8 cellular contexts compared by ENCODE assay signal in genomic region chr1:154961497-154962237, GRCh38. TPM values are rescaled to one million over a fixed set of nuclear protein-coding genes. Genes with fewer than 3 reads are reported as not detected.
DNase-seq lines count a peak whose midpoint lies in the region; ATAC-seq and TF ChIP-seq lines count a peak whose summit lies in the region.

A gene with protein sequence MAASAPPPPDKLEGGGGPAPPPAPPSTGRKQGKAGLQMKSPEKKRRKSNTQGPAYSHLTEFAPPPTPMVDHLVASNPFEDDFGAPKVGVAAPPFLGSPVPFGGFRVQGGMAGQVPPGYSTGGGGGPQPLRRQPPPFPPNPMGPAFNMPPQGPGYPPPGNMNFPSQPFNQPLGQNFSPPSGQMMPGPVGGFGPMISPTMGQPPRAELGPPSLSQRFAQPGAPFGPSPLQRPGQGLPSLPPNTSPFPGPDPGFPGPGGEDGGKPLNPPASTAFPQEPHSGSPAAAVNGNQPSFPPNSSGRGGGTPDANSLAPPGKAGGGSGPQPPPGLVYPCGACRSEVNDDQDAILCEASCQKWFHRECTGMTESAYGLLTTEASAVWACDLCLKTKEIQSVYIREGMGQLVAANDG (minus strand): TSS chr1:154961782. CDS start chr1:154961576, 206 bp downstream.

- TF ChIP-seq CTCF in LNCAP (IDR thresholded peaks at IDR 0.05): peak; percentile 92
- TF ChIP-seq CTCF in thoracic aorta (IDR thresholded peaks at IDR 0.05): peak; percentile 46

- H3K4me3 Mint-ChIP-seq in activated naive CD4-positive, alpha-beta T cell treated with anti-CD3 and anti-CD28 coated beads for 36 hours: peak within 1 kb of the TSS; percentile 96

- intact Hi-C loops in activated naive CD4-positive, alpha-beta T cell treated with anti-CD3 and anti-CD28 coated beads for 36 hours (cut with micrococcal nuclease): loop anchor here (1.0 kb wide), 5 partner anchors 9 to 100 kb away; partner anchors contain the start of gene CKS1B

- H3K9me3 Mint-ChIP-seq in activated naive CD4-positive, alpha-beta T cell treated with anti-CD3 and anti-CD28 coated beads for 36 hours: no peaks in the 10 kb centered on the region

- peak within 1 kb of the TSS; percentile 70 for H3K27ac ChIP-seq in GM23248
- H3K27ac ChIP-seq in thoracic aorta: peak within 1 kb of the TSS; percentile 96 to 97

- in situ Hi-C loops in GM23248 (cut with MboI): no loop called here

- peaks cover 28% of the 10 kb centered on the region for H3K36me3 ChIP-seq in ES-I3 (ENCODE audit: insufficient read depth, low read length)
- peaks cover 19% of the 10 kb centered on the region for H3K36me3 ChIP-seq in GM23248 (ENCODE audit: low read depth)
- peaks cover 35% of the 10 kb centered on the region for H3K36me3 ChIP-seq in thoracic aorta

- H2AFZ ChIP-seq in GM23248: peak within 1 kb of the TSS; percentile 40

- CTCF ChIA-PET in activated naive CD4-positive, alpha-beta T cell treated with anti-CD3 and anti-CD28 coated beads for 36 hours (lab: Charles Lee): interaction anchor here (0.8 to 3.6 kb wide), 12 partner anchors 9 to 124 kb away, joined by 3 to 17 read pairs (median 4); partner anchors contain the start of genes ADAM15, FLAD1 and SHC1

- H4K20me1 ChIP-seq in GM23248 (ENCODE audit: insufficient read depth): no peaks in the 10 kb centered on the region

- H3K27me3 Mint-ChIP-seq in activated naive CD4-positive, alpha-beta T cell treated with anti-CD3 and anti-CD28 coated beads for 36 hours (ENCODE audit: low read depth): no peaks in the 10 kb centered on the region

- H3K4me3 ChIP-seq in GM23248 (peak within 1 kb of the TSS; percentile 79), thoracic aorta (peak within 1 kb of the TSS; percentile 91)

- H3K27ac Mint-ChIP-seq in activated naive CD4-positive, alpha-beta T cell treated with anti-CD3 and anti-CD28 coated beads for 36 hours: peak within 1 kb of the TSS; percentile 94

- H3K9me3 ChIP-seq in ES-I3 (ENCODE audit: control insufficient read depth, insufficient read depth, low read length) (no peaks in the 10 kb centered on the region), GM23248 (ENCODE audit: low read depth) (no peaks in the 10 kb centered on the region), thoracic aorta (no peaks in the 10 kb centered on the region)

- H3K27me3 ChIP-seq in GM23248 (replicated peaks; ENCODE audit: insufficient read depth): no peaks in the 10 kb centered on the region
- H3K27me3 ChIP-seq in thoracic aorta (replicated peaks; ENCODE audit: insufficient read depth): no peaks in the 10 kb centered on the region

- H3K79me2 ChIP-seq in GM23248 (ENCODE audit: insufficient read depth): peaks cover 39% of the 10 kb centered on the region

- H3K9ac ChIP-seq in ES-I3 (ENCODE audit: low read depth, low read length): peak within 1 kb of the TSS; percentile 99
- H3K9ac ChIP-seq in GM23248: peak within 1 kb of the TSS; percentile 82

- ATAC-seq in thoracic aorta (ENCODE audit: insufficient number of reproducible peaks, low FRiP score, low read depth): peak; percentile 67

- peaks cover 22% of the 10 kb centered on the region for H3K36me3 Mint-ChIP-seq in activated naive CD4-positive, alpha-beta T cell treated with anti-CD3 and anti-CD28 coated beads for 36 hours (ENCODE audit: low read depth)

- peaks cover 33% of the 10 kb centered on the region for H3F3A ChIP-seq in GM23248 (ENCODE audit: insufficient read depth)

- H3K9me2 ChIP-seq in GM23248 (ENCODE audit: insufficient read depth): no peaks in the 10 kb centered on the region

- peak within 1 kb of the TSS; percentile 91 for H3K4me2 ChIP-seq in GM23248 (ENCODE audit: unreplicated experiment)

- H3K4me1 ChIP-seq in ES-I3 (ENCODE audit: insufficient read depth, low read length) (peaks cover 9% of the 10 kb centered on the region; the same call in 1 of the 2 replicates), GM23248 (ENCODE audit: insufficient read depth) (peaks cover 21% of the 10 kb centered on the region), thoracic aorta (ENCODE audit: control insufficient read depth in 1 of 2, low read depth in 2 of 2) (peaks cover 18 to 30% of the 10 kb centered on the region in 2 donors)

- 0 to 1% methylated on average over 66 to 74 of the region's 93 CpGs for WGBS in GM23248 (ENCODE audit: low coverage in 1 of 2, low lambda C conversion rate in 2 of 2, missing lambda C conversion rate in 2 of 2), 2 experiments

- DNase-seq in GM23248: peak; percentile 87
- DNase-seq in SK-N-DZ (ENCODE audit: low spot score): peak; percentile 86
- DNase-seq in activated naive CD4-positive, alpha-beta T cell treated with anti-CD3 and anti-CD28 coated beads for 36 hours: peak; percentile 86
- peak; percentile 81 for DNase-seq in germinal center (ENCODE audit: low spot score)
- DNase-seq in occipital lobe (lab: John Stamatoyannopoulos, UW): peak; percentile 75
- DNase-seq in thoracic aorta (ENCODE audit: low spot score): peak; percentile 32

- peaks cover 40% of the 10 kb centered on the region for H3K4me1 Mint-ChIP-seq in activated naive CD4-positive, alpha-beta T cell treated with anti-CD3 and anti-CD28 coated beads for 36 hours (ENCODE audit: low read depth)

RNA-seq across cellular contexts. Expression of the gene that starts here (rescaled TPM):
- 13.2 and 14.9 TPM in 2 replicates for total RNA-seq in GM23248 (2014; rRNA removed; shearing (Covaris generic))
- polyA plus RNA-seq in GM23248 (2016; fragmentation: Nextera tagmentation; extraction: Ambion mirVana): 14.7 and 15.4 TPM in 2 replicates
- 51.1 and 56.2 TPM in 2 replicates for polyA plus RNA-seq in SK-N-DZ (2014; cell fraction: cytosol; rRNA removed)
- polyA plus RNA-seq in SK-N-DZ (2014; cell fraction: nucleus; rRNA removed): 31.1 and 41.1 TPM in 2 replicates
- total RNA-seq in activated naive CD4-positive, alpha-beta T cell treated with anti-CD3 and anti-CD28 coated beads for 36 hours: 10 to 100 TPM; 35.6 to 36.3 TPM
- 11.2 TPM for total RNA-seq in occipital lobe
- total RNA-seq in thoracic aorta: 10 to 100 TPM; 17.8 to 21.4 TPM

Comparison
In these comparisons a context has a peak if more than half of its experiments do, and no peak if none do; other contexts are left out.
1. Peak in every context shown above with its lines: DNase-seq, ATAC-seq, H3K4me3 ChIP-seq and H3K27ac ChIP-seq.
2. DNase-seq: peak in every context shown above with its lines; median percentile 87 in GM23248; 86 in SK-N-DZ; 86 in activated naive CD4-positive, alpha-beta T cell treated with anti-CD3 and anti-CD28 coated beads for 36 hours; 81 in germinal center; 75 in occipital lobe; 32 in thoracic aorta.